ENCODE assay signal across 20 cellular contexts in the genomic region with DNA sequence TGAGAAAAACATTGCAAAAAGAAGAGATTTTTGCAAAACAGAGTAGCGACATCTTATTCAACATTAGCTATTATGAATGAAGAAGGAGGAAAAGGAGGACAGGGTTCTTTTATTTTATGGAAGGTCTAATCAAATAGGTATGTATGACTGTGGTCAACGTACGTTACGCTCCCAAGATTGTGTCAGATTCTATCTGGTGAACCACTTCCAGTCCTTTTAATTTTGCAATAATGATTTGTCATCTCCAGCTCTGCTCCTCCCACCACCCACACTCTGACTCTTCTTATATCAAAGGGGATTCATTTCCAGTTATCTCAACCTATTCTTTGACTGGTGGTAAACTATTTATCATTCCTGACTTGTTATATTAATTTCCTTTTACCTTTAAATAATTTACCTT.
DNase-seq lines count a peak whose midpoint lies in the region; ATAC-seq and TF ChIP-seq lines count a peak whose summit lies in the region.
"Had no signal": no experiment of that assay in that cellular context is flagged by ENCODE, and none has a peak within 500 bp of the region (broad histone marks: within the 10 kb centered on the region; RNA-seq: fewer than 3 reads in every experiment).

No MANE protein-coding gene starts in this region.

- H3K4me2 ChIP-seq in osteoblast (ENCODE audit: insufficient read depth, low read length) = no peak overlapping the region

- peaks cover 15% of the 10 kb centered on the region for H3K36me3 ChIP-seq in osteoblast (ENCODE audit: insufficient read depth, low read length)
- H3K36me3 ChIP-seq: heart left ventricle, left ventricle myocardium inferior, prostate gland had no signal

- H3K36me3 Mint-ChIP-seq in chondrocyte (ENCODE audit: low read depth) = no peaks in the 10 kb centered on the region

- peaks cover under 1% of the 10 kb centered on the region for H4K20me1 ChIP-seq in osteoblast (ENCODE audit: insufficient read depth, low read length)

- H3K4me1 Mint-ChIP-seq in chondrocyte (ENCODE audit: low read depth) = no peaks in the 10 kb centered on the region

- H3K4me3 Mint-ChIP-seq in chondrocyte (ENCODE audit: unreplicated experiment) = no peak overlapping the region

- no peaks in the 10 kb centered on the region for H3K27me3 ChIP-seq in osteoblast (ENCODE audit: insufficient read depth, low read length)
- H3K27me3 ChIP-seq: heart left ventricle had no signal

- no peaks in the 10 kb centered on the region for H3K27me3 Mint-ChIP-seq in chondrocyte (ENCODE audit: low read depth)

- H3K4me3 ChIP-seq in epithelial cell of esophagus (ENCODE audit: low read length) (no peak overlapping the region), osteoblast (ENCODE audit: insufficient read depth, low read length) (no peak overlapping the region)
- H3K4me3 ChIP-seq: heart left ventricle, K562, left ventricle myocardium inferior, prostate gland had no signal

- ATAC-seq in GM21390 (IDR thresholded peaks at IDR 0.05; ENCODE audit: unreplicated experiment) (no peak), GM18502 (IDR thresholded peaks at IDR 0.05; ENCODE audit: poor library complexity, unreplicated experiment) (no peak)
- ATAC-seq: heart left ventricle, K562 had no signal

- H3K9me3 ChIP-seq in osteoblast (ENCODE audit: low read depth, low read length) = no peaks in the 10 kb centered on the region
- H3K9me3 ChIP-seq: prostate gland had no signal

- peaks cover 5% of the 10 kb centered on the region for H3K79me2 ChIP-seq in osteoblast (ENCODE audit: insufficient read depth, low read length)

- DNase-seq in GF-D8 (lab: John Stamatoyannopoulos, UW) = peak; percentile 38
- DNase-seq in NOMO-1 treated with dmso at 0.1 percent for 144 hours (lab: John Stamatoyannopoulos, UW; ENCODE audit: unreplicated experiment) = peak; percentile 80
- DNase-seq in epithelial cell of esophagus (ENCODE audit: low read depth) = peak; percentile 85
- no peak for DNase-seq in osteoblast (ENCODE audit: insufficient read length, low spot score, missing footprints)
- DNase-seq in chondrocyte (ENCODE audit: low spot score) = no peak
- no peak for DNase-seq in activated CD8-positive, alpha-beta memory T cell treated with anti-CD3 and anti-CD28 coated beads, Interleukin-2, amount 50 U/mL, for 4 hours
- DNase-seq: activated CD4-positive, alpha-beta T cell treated with anti-CD3 and anti-CD28 coated beads, Interleukin-2, amount 50 U/mL, for 48 hours; C1 segment of cervical spinal cord; effector CD4-positive, alpha-beta T cell; heart left ventricle; left ventricle myocardium inferior; NCI-H1694; NCI-H510A; stimulated activated CD4-positive, alpha-beta T cell treated with anti-CD3 and anti-CD28 coated beads, Interleukin-1b, Interleukin-23, amount 100 ng/mL, for 48 hours; T1000; trophoblast cell had no signal

- H3K27ac Mint-ChIP-seq in chondrocyte (ENCODE audit: unreplicated experiment) = no peak overlapping the region

- H3K27ac ChIP-seq in osteoblast (ENCODE audit: low read depth, low read length) = peak overlapping the region; percentile 46
- H3K27ac ChIP-seq: heart left ventricle, left ventricle myocardium inferior, prostate gland had no signal

- peaks cover 2% of the 10 kb centered on the region for H3K9me3 Mint-ChIP-seq in chondrocyte (ENCODE audit: low read depth)

- peaks cover 5% of the 10 kb centered on the region for H3K4me1 ChIP-seq in osteoblast (ENCODE audit: insufficient read depth, low read length)
- H3K4me1 ChIP-seq: left ventricle myocardium inferior, prostate gland had no signal

- H2AFZ ChIP-seq in osteoblast (ENCODE audit: low read length) = no peak overlapping the region

- no peak for TF ChIP-seq CTCF in epithelial cell of esophagus (IDR thresholded peaks at IDR 0.05; ENCODE audit: insufficient read depth, low read depth, low read length, missing control alignments)
- TF ChIP-seq CTCF in osteoblast (IDR thresholded peaks at IDR 0.05; ENCODE audit: extremely low read depth, low read depth, low read length) = no peak
- no peak for TF ChIP-seq CTCF in chondrocyte (IDR thresholded peaks at IDR 0.05)

Comparison
In these comparisons a context has a peak if more than half of its experiments do, and no peak if none do; other contexts are left out.
1. DNase-seq: peak in GF-D8 (single experiment), NOMO-1 treated with dmso at 0.1 percent for 144 hours (single experiment) and epithelial cell of esophagus (single experiment); none in osteoblast (single experiment), chondrocyte (single experiment) and activated CD8-positive, alpha-beta memory T cell treated with anti-CD3 and anti-CD28 coated beads, Interleukin-2, amount 50 U/mL, for 4 hours (single experiment).